11 cellular contexts compared by ENCODE assay signal in genomic region chr4:7021930-7022658, GRCh38. TPM values are rescaled to one million over a fixed set of nuclear protein-coding genes. Genes with fewer than 3 reads are reported as not detected.
DNase-seq lines count a peak whose midpoint lies in the region; ATAC-seq and TF ChIP-seq lines count a peak whose summit lies in the region.
"Had no signal": no experiment of that assay in that cellular context is flagged by ENCODE, and none has a peak within 500 bp of the region (broad histone marks: within the 10 kb centered on the region; RNA-seq: fewer than 3 reads in every experiment).

No MANE protein-coding gene starts in this region.

- H3K4me3 ChIP-seq in fibroblast of pulmonary artery (replicated peaks; ENCODE audit: low read depth, low read length) (no peak overlapping the region), skeletal muscle satellite cell (ENCODE audit: low read length) (no peak overlapping the region), SJCRH30 (no peak overlapping the region)
- H3K4me3 ChIP-seq: GM12878 had no signal

- H3K9ac ChIP-seq in skeletal muscle satellite cell (ENCODE audit: low read depth, low read length) = peak overlapping the region; percentile 61

- H3K36me3 ChIP-seq in skeletal muscle satellite cell (ENCODE audit: insufficient read depth, low read length) = peaks cover 20% of the 10 kb centered on the region
- peaks cover 20% of the 10 kb centered on the region for H3K36me3 ChIP-seq in SJCRH30

- TF ChIP-seq CTCF in fibroblast of pulmonary artery (IDR thresholded peaks at IDR 0.05; ENCODE audit: low read length, missing control alignments) = no peak

- H3K4me1 ChIP-seq in skeletal muscle satellite cell (ENCODE audit: control insufficient read depth, insufficient read depth, low read length) = peaks cover 12% of the 10 kb centered on the region
- no peaks in the 10 kb centered on the region for H3K4me1 ChIP-seq in SJCRH30

- no peak overlapping the region for H3K4me3 Mint-ChIP-seq in T-helper 17 cell
- H3K4me3 Mint-ChIP-seq: dendritic cell treated with granulocyte-macrophage colony-stimulating factor and Interleukin-4, amounts not matched to agents 40 ng/mL and 50 ng/mL, for 4 days had no signal

- no peak overlapping the region for H3K27ac ChIP-seq in SJCRH30

- H3K27me3 ChIP-seq in skeletal muscle satellite cell (ENCODE audit: control insufficient read depth, insufficient read depth, low read length) (no peaks in the 10 kb centered on the region), SJCRH30 (no peaks in the 10 kb centered on the region)

- peaks cover 4% of the 10 kb centered on the region for H3K4me1 Mint-ChIP-seq in T-helper 17 cell

- DNase-seq in H4 (ENCODE audit: low spot score) = peak; percentile 53
- no peak for DNase-seq in T-helper 17 cell
- DNase-seq in fibroblast of pulmonary artery (ENCODE audit: low read depth) = peak; percentile 79
- DNase-seq in SJCRH30 = no peak
- DNase-seq in RPMI8226 = no peak
- DNase-seq: activated CD8-positive, alpha-beta memory T cell treated with anti-CD3 and anti-CD28 coated beads, Interleukin-2, amount 50 U/mL, for 4 hours had no signal

- no peaks in the 10 kb centered on the region for H3K36me3 Mint-ChIP-seq in T-helper 17 cell (ENCODE audit: low read depth)

- no peak overlapping the region for H3K4me2 ChIP-seq in skeletal muscle satellite cell (ENCODE audit: low read length)

- H3K9me3 ChIP-seq in T-helper 17 cell (ENCODE audit: control insufficient read depth, low read length, poor library complexity, severe bottlenecking) (no peaks in the 10 kb centered on the region), skeletal muscle satellite cell (replicated peaks; ENCODE audit: low read length) (no peaks in the 10 kb centered on the region), SJCRH30 (replicated peaks) (no peaks in the 10 kb centered on the region)

- peak overlapping the region; percentile 60 for H3K27ac Mint-ChIP-seq in T-helper 17 cell
- H3K27ac Mint-ChIP-seq: dendritic cell treated with granulocyte-macrophage colony-stimulating factor and Interleukin-4, amounts not matched to agents 40 ng/mL and 50 ng/mL, for 4 days had no signal

- no peaks in the 10 kb centered on the region for H3K27me3 Mint-ChIP-seq in T-helper 17 cell
- H3K27me3 Mint-ChIP-seq: dendritic cell treated with granulocyte-macrophage colony-stimulating factor and Interleukin-4, amounts not matched to agents 40 ng/mL and 50 ng/mL, for 4 days had no signal

- ATAC-seq in T-helper 17 cell (no peak), GM18519 (IDR thresholded peaks at IDR 0.05; ENCODE audit: low FRiP score, unreplicated experiment) (no peak), GM18517 (IDR thresholded peaks at IDR 0.05; ENCODE audit: unreplicated experiment) (no peak)
- ATAC-seq: GM12878 had no signal

RNA-seq across cellular contexts. Expression of gene TADA2B, which starts 21.1 kb away (rescaled TPM):
- 5.8 and 6.9 TPM in 2 replicates for total RNA-seq in H4 (2014; rRNA removed; shearing (Covaris generic))
- 10 to 100 TPM; 31.8 to 40.9 TPM for total RNA-seq in T-helper 17 cell
- 9.9 and 10.5 TPM in 2 replicates for total RNA-seq in skeletal muscle satellite cell (2012; rRNA removed)
- 12.4 and 13.5 TPM in 2 replicates for total RNA-seq in SJCRH30 (2014; rRNA removed; shearing (Covaris generic))

RNA-seq across cellular contexts. Expression of gene GRPEL1, which starts 45.8 kb away (rescaled TPM):
- 74.3 and 75.4 TPM in 2 replicates for total RNA-seq in H4 (2014; rRNA removed; shearing (Covaris generic))
- total RNA-seq in T-helper 17 cell = 10 to 100 TPM; 45.8 to 47.1 TPM
- total RNA-seq in skeletal muscle satellite cell (2012; rRNA removed) = 40.8 and 44.3 TPM in 2 replicates
- total RNA-seq in SJCRH30 (2014; rRNA removed; shearing (Covaris generic)) = 78.9 and 79.9 TPM in 2 replicates

Comparison
In these comparisons a context has a peak if more than half of its experiments do, and no peak if none do; other contexts are left out.
1. DNase-seq: peak in H4 (single experiment) and fibroblast of pulmonary artery (single experiment); none in T-helper 17 cell (0 of 3), SJCRH30 (0 of 2) and RPMI8226 (single experiment).